In the genomic region with DNA sequence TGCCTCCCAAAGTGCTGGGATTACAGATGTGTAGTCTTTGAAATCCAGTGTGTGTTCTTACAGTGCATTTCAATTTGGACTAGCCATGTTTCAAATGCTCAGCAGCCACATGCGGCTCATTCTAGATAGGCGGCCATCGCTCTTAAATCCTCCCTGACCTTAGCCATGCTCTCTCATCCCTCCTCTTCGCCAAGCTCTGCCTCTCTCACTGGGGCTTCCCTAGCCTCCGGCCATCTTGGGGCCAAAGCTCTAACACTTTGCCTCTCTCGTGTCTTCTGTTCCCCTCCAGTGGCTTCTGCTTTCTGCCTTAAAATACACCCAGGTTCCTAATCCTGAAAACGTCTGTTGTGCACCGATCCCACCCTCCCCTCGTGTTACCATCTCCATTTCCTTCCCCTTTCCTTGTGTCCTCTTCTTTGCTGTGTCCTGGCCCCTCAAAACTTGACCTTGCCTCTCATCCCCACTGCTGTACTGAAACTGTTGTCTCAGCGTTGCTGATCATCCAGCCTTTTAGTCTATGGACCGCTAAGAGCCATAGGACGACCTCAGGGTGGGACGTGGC, we compare ENCODE assay signal across 2 cellular contexts.
TF ChIP-seq lines count a peak whose summit lies in the region.

No MANE protein-coding gene starts in this region.

TF ChIP-seq in K562, 482 proteins besides CTCF, POLR2A, EP300 and RAD21:
- TF ChIP-seq ZFP36 (IDR thresholded peaks at IDR 0.05; ENCODE audit: low read depth, low read length, partially characterized antibody) (peak; percentile 32), SOX6 (IDR thresholded peaks at IDR 0.05) (no peak), HIVEP1 (CRISPR knock-in tag; IDR thresholded peaks at IDR 0.05) (no peak), FOXA3 (CRISPR knock-in tag; conservative IDR thresholded peaks at IDR 0.05 in 1 of 2, IDR thresholded peaks at IDR 0.05 in 1 of 2) (peak in 1 of 2 experiments; percentile 50; a peak in 1 of 4 replicates), MECOM (CRISPR knock-in tag; IDR thresholded peaks at IDR 0.05) (no peak), MAFF (IDR thresholded peaks at IDR 0.05; ENCODE audit: low read length) (no peak)
- TF ChIP-seq, protein P1, sequence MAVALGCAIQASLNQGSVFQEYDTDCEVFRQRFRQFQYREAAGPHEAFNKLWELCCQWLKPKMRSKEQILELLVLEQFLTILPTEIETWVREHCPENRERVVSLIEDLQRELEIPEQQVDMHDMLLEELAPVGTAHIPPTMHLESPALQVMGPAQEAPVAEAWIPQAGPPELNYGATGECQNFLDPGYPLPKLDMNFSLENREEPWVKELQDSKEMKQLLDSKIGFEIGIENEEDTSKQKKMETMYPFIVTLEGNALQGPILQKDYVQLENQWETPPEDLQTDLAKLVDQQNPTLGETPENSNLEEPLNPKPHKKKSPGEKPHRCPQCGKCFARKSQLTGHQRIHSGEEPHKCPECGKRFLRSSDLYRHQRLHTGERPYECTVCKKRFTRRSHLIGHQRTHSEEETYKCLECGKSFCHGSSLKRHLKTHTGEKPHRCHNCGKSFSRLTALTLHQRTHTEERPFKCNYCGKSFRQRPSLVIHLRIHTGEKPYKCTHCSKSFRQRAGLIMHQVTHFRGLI (CRISPR knock-in tag; IDR thresholded peaks at IDR 0.05) = no peak
- TF ChIP-seq, protein P2, sequence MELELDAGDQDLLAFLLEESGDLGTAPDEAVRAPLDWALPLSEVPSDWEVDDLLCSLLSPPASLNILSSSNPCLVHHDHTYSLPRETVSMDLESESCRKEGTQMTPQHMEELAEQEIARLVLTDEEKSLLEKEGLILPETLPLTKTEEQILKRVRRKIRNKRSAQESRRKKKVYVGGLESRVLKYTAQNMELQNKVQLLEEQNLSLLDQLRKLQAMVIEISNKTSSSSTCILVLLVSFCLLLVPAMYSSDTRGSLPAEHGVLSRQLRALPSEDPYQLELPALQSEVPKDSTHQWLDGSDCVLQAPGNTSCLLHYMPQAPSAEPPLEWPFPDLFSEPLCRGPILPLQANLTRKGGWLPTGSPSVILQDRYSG (tag; conservative IDR thresholded peaks at IDR 0.05; ENCODE audit: low read depth) = no peak
- TF ChIP-seq, protein P3, sequence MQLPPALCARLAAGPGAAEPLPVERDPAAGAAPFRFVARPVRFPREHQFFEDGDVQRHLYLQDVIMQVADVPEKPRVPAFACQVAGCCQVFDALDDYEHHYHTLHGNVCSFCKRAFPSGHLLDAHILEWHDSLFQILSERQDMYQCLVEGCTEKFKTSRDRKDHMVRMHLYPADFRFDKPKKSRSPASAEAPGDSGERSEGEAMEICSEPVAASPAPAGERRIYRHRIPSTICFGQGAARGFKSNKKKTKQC (CRISPR knock-in tag; IDR thresholded peaks at IDR 0.05) = 0 out of 2 replicates have a peak, but pooled peaks have one; percentile 70
- TF ChIP-seq, protein P4, sequence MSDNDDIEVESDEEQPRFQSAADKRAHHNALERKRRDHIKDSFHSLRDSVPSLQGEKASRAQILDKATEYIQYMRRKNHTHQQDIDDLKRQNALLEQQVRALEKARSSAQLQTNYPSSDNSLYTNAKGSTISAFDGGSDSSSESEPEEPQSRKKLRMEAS (CRISPR knock-in tag; IDR thresholded peaks at IDR 0.05) = peak; percentile 34
- TF ChIP-seq, protein P5, sequence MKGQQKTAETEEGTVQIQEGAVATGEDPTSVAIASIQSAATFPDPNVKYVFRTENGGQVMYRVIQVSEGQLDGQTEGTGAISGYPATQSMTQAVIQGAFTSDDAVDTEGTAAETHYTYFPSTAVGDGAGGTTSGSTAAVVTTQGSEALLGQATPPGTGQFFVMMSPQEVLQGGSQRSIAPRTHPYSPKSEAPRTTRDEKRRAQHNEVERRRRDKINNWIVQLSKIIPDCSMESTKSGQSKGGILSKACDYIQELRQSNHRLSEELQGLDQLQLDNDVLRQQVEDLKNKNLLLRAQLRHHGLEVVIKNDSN (CRISPR knock-in tag; IDR thresholded peaks at IDR 0.05) = peak; percentile 6; the same call in 1 of the 2 replicates

TF ChIP-seq in GM12891, 5 proteins besides CTCF, POLR2A, EP300 and RAD21:
- TF ChIP-seq SPI1 (IDR thresholded peaks at IDR 0.05; ENCODE audit: low read depth, low read length) (no peak), TAF1 (IDR thresholded peaks at IDR 0.05; ENCODE audit: low read depth, low read length) (no peak), POLR2AphosphoS5 (IDR thresholded peaks at IDR 0.05; ENCODE audit: low read depth, low read length) (no peak), PAX5 (IDR thresholded peaks at IDR 0.05; ENCODE audit: insufficient read depth, low read length, severe bottlenecking) (no peak)
